In genomic region chr4:84069119-84069518, GRCh38 we compare ENCODE assay signal across 33 cellular contexts.
DNase-seq lines count a peak whose midpoint lies in the region; TF ChIP-seq lines count a peak whose summit lies in the region.
"Had no signal": no experiment of that assay in that cellular context is flagged by ENCODE, and none has a peak within 500 bp of the region (broad histone marks: within the 10 kb centered on the region; RNA-seq: fewer than 3 reads in every experiment).

No MANE protein-coding gene starts in this region.

- H3K27me3 ChIP-seq in neural progenitor cell: no peaks in the 10 kb centered on the region
- H3K27me3 ChIP-seq: BE2C; BLaER1; BLaER1 treated with 17β-estradiol and CSF1 and Interleukin-3, amounts not matched to agents 10 nM and 100 nM had no signal

- H3K36me3 ChIP-seq in neural progenitor cell: no peaks in the 10 kb centered on the region
- H3K36me3 ChIP-seq: BE2C; BLaER1; BLaER1 treated with 17β-estradiol and CSF1 and Interleukin-3, amounts not matched to agents 10 nM and 100 nM had no signal

- peaks cover 4% of the 10 kb centered on the region for H3K36me3 Mint-ChIP-seq in neural progenitor cell
- H3K36me3 Mint-ChIP-seq: CD14-positive monocyte; CD4-positive, alpha-beta memory T cell; CD4-positive, CD25-positive, alpha-beta regulatory T cell; CD8-positive, alpha-beta memory T cell; CD8-positive, alpha-beta T cell had no signal

- H3K9me3 Mint-ChIP-seq in neural progenitor cell: peaks cover 7% of the 10 kb centered on the region

- H3K27ac ChIP-seq in neural progenitor cell: no peak overlapping the region
- H3K27ac ChIP-seq: 22Rv1; A549; BLaER1; BLaER1 treated with 17β-estradiol and CSF1 and Interleukin-3, amounts not matched to agents 10 nM and 100 nM; C4-2B had no signal

- H3K79me2 ChIP-seq in neural progenitor cell (ENCODE audit: low read depth): no peaks in the 10 kb centered on the region

- peak overlapping the region; percentile 1 for H3K4me3 Mint-ChIP-seq in neural progenitor cell
- H3K4me3 Mint-ChIP-seq: B cell; CD14-positive monocyte; CD4-positive, alpha-beta memory T cell; CD4-positive, alpha-beta T cell; CD4-positive, CD25-positive, alpha-beta regulatory T cell; CD8-positive, alpha-beta memory T cell; CD8-positive, alpha-beta T cell had no signal

- H3K4me1 ChIP-seq in neural progenitor cell: peaks cover 25% of the 10 kb centered on the region
- H3K4me1 ChIP-seq: A549, BE2C, BLaER1, Caco-2 had no signal

- H3K4me2 ChIP-seq in neural progenitor cell: no peak overlapping the region
- H3K4me2 ChIP-seq: A549; BLaER1; BLaER1 treated with 17β-estradiol and CSF1 and Interleukin-3, amounts not matched to agents 10 nM and 100 nM had no signal

- no peak overlapping the region for H3K27ac Mint-ChIP-seq in neural progenitor cell
- H3K27ac Mint-ChIP-seq: B cell; CD14-positive monocyte; CD4-positive, alpha-beta memory T cell; CD4-positive, alpha-beta T cell; CD8-positive, alpha-beta memory T cell; CD8-positive, alpha-beta T cell had no signal

- peaks cover 13% of the 10 kb centered on the region for H3K4me1 Mint-ChIP-seq in neural progenitor cell
- H3K4me1 Mint-ChIP-seq: B cell; CD14-positive monocyte; CD4-positive, alpha-beta memory T cell; CD4-positive, CD25-positive, alpha-beta regulatory T cell; CD8-positive, alpha-beta memory T cell had no signal

- CTCF ChIA-PET in HEK293T (lab: Yijun Ruan, JAX): no interaction called here

- H2AFZ ChIP-seq in neural progenitor cell (replicated peaks): no peak overlapping the region

- H3K9me3 ChIP-seq in neural progenitor cell (ENCODE audit: low read depth): no peaks in the 10 kb centered on the region
- H3K9me3 ChIP-seq: A549; BE2C; BLaER1; BLaER1 treated with 17β-estradiol and CSF1 and Interleukin-3, amounts not matched to agents 10 nM and 100 nM; Caco-2 had no signal

- DNase-seq in HEK293T (ENCODE audit: extremely low spot score) (no peak), left kidney (ENCODE audit: low read depth, low spot score) (peak; percentile 54), neural progenitor cell (ENCODE audit: low spot score) (no peak), AG08395 (ENCODE audit: low spot score) (no peak), D341Med (ENCODE audit: low spot score) (no peak), NCI-H187 treated with DMSO at 0.1 percent for 48 hours (lab: John Stamatoyannopoulos, UW) (no peak)
- DNase-seq: 8988T; ACHN; AML-193; BE2C; C1 segment of cervical spinal cord; Caco-2; Calu3; CD4-positive, alpha-beta memory T cell; CD4-positive, alpha-beta T cell; CD4-positive, CD25-positive, alpha-beta regulatory T cell; CD8-positive, alpha-beta memory T cell; CD8-positive, alpha-beta T cell; COR-L47; DMS 273 treated with DMSO at 0.1 percent for 48 hours; DMS153; DMS53; DMS79; DMS79 treated with DMSO at 0.1 percent for 48 hours; DND-41; EL had no signal

- peaks cover 16% of the 10 kb centered on the region for H3F3A ChIP-seq in neural progenitor cell (ENCODE audit: low read depth)

- no peak overlapping the region for H3K9ac ChIP-seq in neural progenitor cell
- H3K9ac ChIP-seq: BLaER1; BLaER1 treated with 17β-estradiol and CSF1 and Interleukin-3, amounts not matched to agents 10 nM and 100 nM had no signal

- POLR2A ChIA-PET in HEK293T (lab: Yijun Ruan, JAX): no interaction called here

- no peaks in the 10 kb centered on the region for H4K20me1 ChIP-seq in neural progenitor cell (ENCODE audit: low read depth)
- H4K20me1 ChIP-seq: BLaER1; BLaER1 treated with 17β-estradiol and CSF1 and Interleukin-3, amounts not matched to agents 10 nM and 100 nM had no signal

- no peak for TF ChIP-seq CTCF in neural progenitor cell (IDR thresholded peaks at IDR 0.05)

- peaks cover 28% of the 10 kb centered on the region for H3K27me3 Mint-ChIP-seq in neural progenitor cell (ENCODE audit: insufficient read depth, low read depth)
- H3K27me3 Mint-ChIP-seq: B cell; CD4-positive, CD25-positive, alpha-beta regulatory T cell; CD8-positive, alpha-beta memory T cell had no signal

- no peak overlapping the region for H3K4me3 ChIP-seq in neural progenitor cell
- H3K4me3 ChIP-seq: A549; BLaER1; BLaER1 treated with 17β-estradiol and CSF1 and Interleukin-3, amounts not matched to agents 10 nM and 100 nM had no signal

TF ChIP-seq in HEK293T, 16 proteins besides CTCF, POLR2A, EP300 and RAD21:
- peak; percentile 63; the same call in 1 of the 2 replicates for TF ChIP-seq PKNOX1 (IDR thresholded peaks at IDR 0.05)
- TF ChIP-seq BHLHE40 (IDR thresholded peaks at IDR 0.05; ENCODE audit: borderline replicate concordance): no peak
- no peak for TF ChIP-seq SP1 (IDR thresholded peaks at IDR 0.05)
